In genomic region chr14:69614592-69614991, GRCh38 we compare ENCODE assay signal across 10 cellular contexts. TPM values are rescaled to one million over a fixed set of nuclear protein-coding genes. Genes with fewer than 3 reads are reported as not detected.
DNase-seq lines count a peak whose midpoint lies in the region; ATAC-seq and TF ChIP-seq lines count a peak whose summit lies in the region.
"Had no signal": no experiment of that assay in that cellular context is flagged by ENCODE, and none has a peak within 500 bp of the region (broad histone marks: within the 10 kb centered on the region; RNA-seq: fewer than 3 reads in every experiment).

No MANE protein-coding gene starts in this region.

- H3K9me3 Mint-ChIP-seq in CD14-positive monocyte: no peaks in the 10 kb centered on the region
- no peaks in the 10 kb centered on the region for H3K9me3 Mint-ChIP-seq in naive thymus-derived CD8-positive, alpha-beta T cell

- H2AFZ ChIP-seq in osteoblast (ENCODE audit: low read length): no peak overlapping the region

- peak overlapping the region; percentile 98 to 99 for H3K4me3 Mint-ChIP-seq in CD14-positive monocyte
- peak overlapping the region; percentile 89 to 97 (median 92) for H3K4me3 Mint-ChIP-seq in naive thymus-derived CD8-positive, alpha-beta T cell

- intact Hi-C loops in CD14-positive monocyte (cut with micrococcal nuclease) (loop anchor here in 1 of 2 donors (2.0 kb wide), 1 partner anchor 36 kb away; no protein-coding TSS in a partner anchor), ascending aorta (cut with DNase I) (loop anchor here (10.0 kb wide), 1 partner anchor 1990 kb away; no protein-coding TSS in a partner anchor)

- H3K9me3 ChIP-seq in ascending aorta (no peaks in the 10 kb centered on the region), osteoblast (ENCODE audit: low read depth, low read length) (no peaks in the 10 kb centered on the region)

- POLR2A ChIA-PET in naive thymus-derived CD8-positive, alpha-beta T cell (lab: Charles Lee): interaction anchor here (1.2 to 1.6 kb wide), 2 partner anchors 11 to 152 kb away, joined by 4 to 12 read pairs; partner anchors contain the start of gene SRSF5

- H3K4me1 ChIP-seq in ascending aorta (peaks cover 39 to 68% of the 10 kb centered on the region in 2 donors), osteoblast (ENCODE audit: insufficient read depth, low read length) (peaks cover 57% of the 10 kb centered on the region)

- H3K4me1 Mint-ChIP-seq in CD14-positive monocyte: peaks cover 87% of the 10 kb centered on the region
- peaks cover 55 to 91% (median 87%) of the 10 kb centered on the region in 4 donors for H3K4me1 Mint-ChIP-seq in naive thymus-derived CD8-positive, alpha-beta T cell

- H3K36me3 ChIP-seq in ascending aorta: no peaks in the 10 kb centered on the region
- H3K36me3 ChIP-seq in osteoblast (ENCODE audit: insufficient read depth, low read length): no peaks in the 10 kb centered on the region

- peak overlapping the region; percentile 98 to 100 (median 100) for H3K27ac Mint-ChIP-seq in CD14-positive monocyte
- peak overlapping the region; percentile 97 to 100 (median 99) for H3K27ac Mint-ChIP-seq in naive thymus-derived CD8-positive, alpha-beta T cell

- in situ Hi-C loops in KBM-7 (cut with MboI; ENCODE audit: low pct_unique_long_range_greater_than_20kb, low sequenced_read_pairs): no loop called here
- in situ Hi-C loops in GM13977 (cut with MboI; ENCODE audit: low pct_unique_long_range_greater_than_20kb, low sequenced_read_pairs, unreplicated experiment): no loop called here

- peak overlapping the region; percentile 97 to 99 for H3K27ac ChIP-seq in ascending aorta
- H3K27ac ChIP-seq in osteoblast (ENCODE audit: low read depth, low read length): no peak overlapping the region

- peaks cover 53% of the 10 kb centered on the region for H4K20me1 ChIP-seq in osteoblast (ENCODE audit: insufficient read depth, low read length)

- no peak for ATAC-seq in naive thymus-derived CD8-positive, alpha-beta T cell
- ATAC-seq in HG03097 (IDR thresholded peaks at IDR 0.05; ENCODE audit: low FRiP score, unreplicated experiment): no peak
- ATAC-seq: left lobe of liver had no signal

- DNase-seq in CD14-positive monocyte (ENCODE audit: low spot score): peak; percentile 89
- DNase-seq in KBM-7: peak; percentile 89
- peak; percentile 34 to 75 for DNase-seq in ascending aorta (ENCODE audit: low spot score in 2 of 2)
- DNase-seq in naive thymus-derived CD8-positive, alpha-beta T cell: peak in 1 of 10 donors; percentile 30
- DNase-seq in osteoblast (ENCODE audit: insufficient read length, low spot score, missing footprints): no peak
- DNase-seq in GM13977 (ENCODE audit: low spot score): no peak
- DNase-seq in NCI-H1694 treated with DMSO at 0.1 percent for 48 hours (lab: John Stamatoyannopoulos, UW): no peak

- no peak overlapping the region for H3K4me2 ChIP-seq in osteoblast (ENCODE audit: insufficient read depth, low read length)

- H3K27me3 Mint-ChIP-seq in CD14-positive monocyte (ENCODE audit: low read depth in 3 of 3): peaks cover 0 to 2% (median 1%) of the 10 kb centered on the region in 3 donors
- no peaks in the 10 kb centered on the region for H3K27me3 Mint-ChIP-seq in naive thymus-derived CD8-positive, alpha-beta T cell

- TF ChIP-seq CTCF in CD14-positive monocyte (IDR thresholded peaks at IDR 0.05) (no peak), ascending aorta (IDR thresholded peaks at IDR 0.05) (no peak), osteoblast (IDR thresholded peaks at IDR 0.05; ENCODE audit: extremely low read depth, low read depth, low read length) (no peak), GM13977 (IDR thresholded peaks at IDR 0.05; ENCODE audit: extremely low read depth, insufficient read depth, missing control alignments) (no peak)

- H3K4me3 ChIP-seq in ascending aorta: peak overlapping the region in 1 of 2 donors; percentile 98
- H3K4me3 ChIP-seq in osteoblast (ENCODE audit: insufficient read depth, low read length): no peak overlapping the region

- peaks cover 70% of the 10 kb centered on the region for H3K79me2 ChIP-seq in osteoblast (ENCODE audit: insufficient read depth, low read length)

- H3K27me3 ChIP-seq in ascending aorta (no peaks in the 10 kb centered on the region), osteoblast (ENCODE audit: insufficient read depth, low read length) (no peaks in the 10 kb centered on the region)

- H3K36me3 Mint-ChIP-seq in CD14-positive monocyte: peaks cover 20 to 27% of the 10 kb centered on the region in 2 donors
- H3K36me3 Mint-ChIP-seq in naive thymus-derived CD8-positive, alpha-beta T cell: peaks cover 0 to 4% (median 0%) of the 10 kb centered on the region in 3 donors

RNA-seq across cellular contexts. Expression of gene SUSD6, which starts 3.2 kb away (rescaled TPM):
- 10 to 100 TPM; 17.3 to 30.1 TPM for polyA plus RNA-seq in CD14-positive monocyte
- total RNA-seq in ascending aorta (23.3 TPM), osteoblast (17.1 and 17.7 TPM in 2 replicates)
- 10 to 100 TPM; 34.7 to 38.8 TPM for total RNA-seq in naive thymus-derived CD8-positive, alpha-beta T cell
- 1 to 10 TPM; 4.5 to 6.8 (median 5.6) TPM for polyA plus RNA-seq in naive thymus-derived CD8-positive, alpha-beta T cell

RNA-seq across cellular contexts. Expression of gene CCDC177, which starts 39.9 kb away (rescaled TPM):
- not detected for polyA plus RNA-seq in CD14-positive monocyte
- total RNA-seq in ascending aorta (not detected), osteoblast (not detected in 2 replicates)
- total RNA-seq in naive thymus-derived CD8-positive, alpha-beta T cell: not detected
- not detected for polyA plus RNA-seq in naive thymus-derived CD8-positive, alpha-beta T cell
- total RNA-seq: ureter had no signal

Comparison
In these comparisons a context has a peak if more than half of its experiments do, and no peak if none do; other contexts are left out.
1. DNase-seq: peak in CD14-positive monocyte (single experiment), KBM-7 (single experiment) and ascending aorta (2 of 2); none in osteoblast (single experiment), GM13977 (single experiment) and NCI-H1694 treated with DMSO at 0.1 percent for 48 hours (single experiment).